8 cellular contexts compared by ENCODE assay signal in genomic region chr17:45893725-45894021, GRCh38. TPM values are rescaled to one million over a fixed set of nuclear protein-coding genes. Genes with fewer than 3 reads are reported as not detected.
DNase-seq lines count a peak whose midpoint lies in the region; ATAC-seq, FAIRE-seq and TF ChIP-seq lines count a peak whose summit lies in the region.

No MANE protein-coding gene starts in this region.

- BruUV-seq in endothelial cell of umbilical vein (replicated peaks; lab: Mats Ljungman, UMichigan): TSS peak; percentile 31

- intact Hi-C loops in CD8-positive, alpha-beta T cell (cut with DNase I, micrococcal nuclease): loop anchor here in 1 of 2 experiments (5.0 kb wide), 1 partner anchor 374 kb away; no protein-coding TSS in a partner anchor
- intact Hi-C loops in endothelial cell of umbilical vein (cut with micrococcal nuclease) (no loop called here), pancreas (cut with DNase I) (no loop called here)

- peaks cover 24% of the 10 kb centered on the region for H3K4me1 ChIP-seq in CD8-positive, alpha-beta T cell (ENCODE audit: insufficient read depth, low read length)
- H3K4me1 ChIP-seq in OCI-LY1 (ENCODE audit: insufficient read depth, low read length, severe bottlenecking) (peaks cover 12% of the 10 kb centered on the region), endothelial cell of umbilical vein (ENCODE audit: control insufficient read depth, extremely low read depth, insufficient read depth, low read length) (peaks cover 9% of the 10 kb centered on the region), pancreas (no peaks in the 10 kb centered on the region)

- H4K20me1 ChIP-seq in OCI-LY1 (ENCODE audit: insufficient read depth, low read length): no peaks in the 10 kb centered on the region
- no peaks in the 10 kb centered on the region for H4K20me1 ChIP-seq in endothelial cell of umbilical vein (replicated peaks; ENCODE audit: control insufficient read depth, extremely low read depth, insufficient read depth, low read length)

- no peak for TF ChIP-seq CTCF in CD8-positive, alpha-beta T cell (IDR thresholded peaks at IDR 0.05)
- TF ChIP-seq CTCF in OCI-LY1 (IDR thresholded peaks at IDR 0.05; ENCODE audit: low read length) (no peak), endothelial cell of umbilical vein (IDR thresholded peaks at IDR 0.05; ENCODE audit: extremely low read depth in 1 of 2, insufficient read depth in 1 of 2, low read depth in 1 of 2, low read length in 2 of 2) (no peak), pancreas (IDR thresholded peaks at IDR 0.05) (no peak)

- no peak overlapping the region; the same call in 1 of the 2 replicates for H3K9ac ChIP-seq in OCI-LY1 (ENCODE audit: low read length)
- peak overlapping the region; percentile 3 for H3K9ac ChIP-seq in endothelial cell of umbilical vein (replicated peaks; ENCODE audit: extremely low read depth, insufficient read depth, low read length)

- no peak for ATAC-seq in CD8-positive, alpha-beta T cell
- no peak for ATAC-seq in pancreas
- ATAC-seq in GM21576 (IDR thresholded peaks at IDR 0.05; ENCODE audit: unreplicated experiment): no peak

- no peak for FAIRE-seq in endothelial cell of umbilical vein (lab: Jason Lieb, UNC)
- FAIRE-seq in pancreas (lab: Jason Lieb, UNC): no peak

- H3F3A ChIP-seq in OCI-LY1 (ENCODE audit: insufficient read depth, low read length): no peaks in the 10 kb centered on the region

- H3K27me3 ChIP-seq in CD8-positive, alpha-beta T cell (ENCODE audit: insufficient read depth, low read length): peaks cover 14% of the 10 kb centered on the region
- H3K27me3 ChIP-seq in OCI-LY1 (ENCODE audit: insufficient read depth, low read length): no peaks in the 10 kb centered on the region
- peaks cover 28 to 43% of the 10 kb centered on the region in 2 experiments for H3K27me3 ChIP-seq in endothelial cell of umbilical vein (ENCODE audit: control insufficient read depth in 2 of 2, insufficient read depth in 2 of 2, low read length in 2 of 2)
- H3K27me3 ChIP-seq in pancreas: peaks cover 0 to 21% (median 8%) of the 10 kb centered on the region in 4 donors

- no peak for TF ChIP-seq POLR2A in endothelial cell of umbilical vein (IDR thresholded peaks at IDR 0.05; ENCODE audit: low read depth, low read length)

- dilution Hi-C loops in endothelial cell of umbilical vein (cut with MboI; ENCODE audit: extremely low pct_ligation_motif_present, low sequenced_read_pairs): no loop called here

- POLR2A ChIA-PET in CD8-positive, alpha-beta T cell (lab: Charles Lee): interaction anchor here (0.7 kb wide), 1 partner anchor 162 kb away, joined by 4 read pairs; no protein-coding TSS in a partner anchor
- POLR2A ChIA-PET in endothelial cell of umbilical vein (lab: Charles Lee): no interaction called here

- H3K4me3 Mint-ChIP-seq in CD8-positive, alpha-beta T cell: peak overlapping the region; percentile 89

- H3K36me3 Mint-ChIP-seq in CD8-positive, alpha-beta T cell: no peaks in the 10 kb centered on the region

- no peaks in the 10 kb centered on the region for H3K36me3 ChIP-seq in CD8-positive, alpha-beta T cell (ENCODE audit: insufficient read depth, low read length)
- no peaks in the 10 kb centered on the region for H3K36me3 ChIP-seq in OCI-LY1 (ENCODE audit: insufficient read depth, low read length)
- no peaks in the 10 kb centered on the region for H3K36me3 ChIP-seq in endothelial cell of umbilical vein (ENCODE audit: control insufficient read depth in 2 of 2, extremely low read depth in 1 of 2, insufficient read depth in 2 of 2, low read length in 2 of 2)
- H3K36me3 ChIP-seq in pancreas: no peaks in the 10 kb centered on the region

- H3K27ac ChIP-seq in CD8-positive, alpha-beta T cell (ENCODE audit: low read depth, low read length): no peak overlapping the region
- no peak overlapping the region for H3K27ac ChIP-seq in OCI-LY1 (ENCODE audit: low read depth, low read length, poor library complexity, severe bottlenecking)
- H3K27ac ChIP-seq in endothelial cell of umbilical vein (ENCODE audit: insufficient read depth, low read depth, low read length): no peak overlapping the region
- peak overlapping the region in 1 of 4 donors; percentile 27 for H3K27ac ChIP-seq in pancreas

- no peaks in the 10 kb centered on the region for H3K9me1 ChIP-seq in endothelial cell of umbilical vein (replicated peaks; ENCODE audit: control insufficient read depth, extremely low read depth, insufficient read depth, low read length)

- peak overlapping the region; percentile 90 for H3K4me3 ChIP-seq in CD8-positive, alpha-beta T cell (ENCODE audit: low read depth, low read length)
- H3K4me3 ChIP-seq in OCI-LY1 (ENCODE audit: low read depth, low read length, poor library complexity, severe bottlenecking) (peak overlapping the region; percentile 67), endothelial cell of umbilical vein (replicated peaks in 1 of 3; ENCODE audit: insufficient read depth in 1 of 3, low read depth in 1 of 3, low read length in 3 of 3) (peak overlapping the region in 2 of 3 experiments; percentile 13 to 36), pancreas (peak overlapping the region; percentile 26 to 81 (median 53))

- H3K4me2 ChIP-seq in OCI-LY1 (ENCODE audit: low read length) (peak overlapping the region; percentile 87), endothelial cell of umbilical vein (ENCODE audit: insufficient read depth, low read length) (peak overlapping the region; percentile 47)

- H3K27ac Mint-ChIP-seq in CD8-positive, alpha-beta T cell: no peak overlapping the region

- WGBS in pancreas, 2 donors: 41 to 42% methylated on average over 7 of the region's 7 CpGs

- H3K9me2 ChIP-seq in OCI-LY1 (ENCODE audit: low read depth, low read length): no peaks in the 10 kb centered on the region

- no peak overlapping the region for H2AFZ ChIP-seq in OCI-LY1 (ENCODE audit: low read length)
- H2AFZ ChIP-seq in endothelial cell of umbilical vein (ENCODE audit: low read depth, low read length): peak overlapping the region; percentile 80

- no peaks in the 10 kb centered on the region for H3K9me3 ChIP-seq in CD8-positive, alpha-beta T cell (ENCODE audit: low read length)
- H3K9me3 ChIP-seq in OCI-LY1 (ENCODE audit: low read length) (no peaks in the 10 kb centered on the region), endothelial cell of umbilical vein (replicated peaks; ENCODE audit: control insufficient read depth, insufficient read depth, low read length) (no peaks in the 10 kb centered on the region), pancreas (no peaks in the 10 kb centered on the region)

- peaks cover 20% of the 10 kb centered on the region for H3K4me1 Mint-ChIP-seq in CD8-positive, alpha-beta T cell (ENCODE audit: low read depth)

- H3K79me2 ChIP-seq in OCI-LY1 (ENCODE audit: insufficient read depth, low read length) (no peaks in the 10 kb centered on the region), endothelial cell of umbilical vein (ENCODE audit: control insufficient read depth, insufficient read depth, low read length) (no peaks in the 10 kb centered on the region)

- H3K9me3 Mint-ChIP-seq in CD8-positive, alpha-beta T cell: no peaks in the 10 kb centered on the region

- H3K27me3 Mint-ChIP-seq in CD8-positive, alpha-beta T cell (ENCODE audit: low read depth): peaks cover 14% of the 10 kb centered on the region

- CTCF ChIA-PET in CD8-positive, alpha-beta T cell (lab: Charles Lee): interaction anchor here (0.6 to 1.3 kb wide), 3 partner anchors 42 to 861 kb away, joined by 3 read pairs; no protein-coding TSS in a partner anchor
- CTCF ChIA-PET in endothelial cell of umbilical vein (lab: Charles Lee): interaction anchor here (0.8 to 1.5 kb wide), 4 partner anchors 9 to 253 kb away, joined by 3 to 5 read pairs (median 3); no protein-coding TSS in a partner anchor

- no peak for DNase-seq in CD8-positive, alpha-beta T cell
- DNase-seq in endothelial cell of umbilical vein (ENCODE audit: low read depth, low spot score) (no peak), pancreas (no peak), MV-4-11 (lab: John Stamatoyannopoulos, UW) (no peak), NOMO-1 treated with DMSO at 0.1 percent for 48 hours (lab: John Stamatoyannopoulos, UW; ENCODE audit: unreplicated experiment) (no peak), SIG-M5 treated with dmso at 0.1 percent for 504 hours (lab: John Stamatoyannopoulos, UW; ENCODE audit: unreplicated experiment) (no peak)

TF ChIP-seq in endothelial cell of umbilical vein, 7 proteins besides CTCF, POLR2A, EP300 and RAD21:
- TF ChIP-seq GATA2 (IDR thresholded peaks at IDR 0.05; ENCODE audit: insufficient read depth, insufficient read length, low read depth, low read length): no peak
- no peak for TF ChIP-seq EZH2 (IDR thresholded peaks at IDR 0.05; ENCODE audit: borderline replicate concordance, low read depth, low read length, severe bottlenecking)
- no peak for TF ChIP-seq MAX (IDR thresholded peaks at IDR 0.05; ENCODE audit: insufficient read depth, insufficient read length)

RNA-seq across cellular contexts. Expression of gene MAPT, which starts 0.7 kb away (rescaled TPM):
- under 1 TPM; 0.46 to 0.86 TPM for total RNA-seq in CD8-positive, alpha-beta T cell
- total RNA-seq in endothelial cell of umbilical vein (0.16 and 0.51 TPM in 2 replicates), pancreas (1 to 10 TPM; 1.1 to 2.8 (median 1.7) TPM)
- polyA plus RNA-seq in endothelial cell of umbilical vein (0.04 and 0.05 TPM in 2 replicates), pancreas (1 to 10 TPM; 1.1 to 3.2 TPM)
- polyA plus RNA-seq in endothelial cell of umbilical vein (2011; cell fraction: cytosol; rRNA removed): 0.08 and 0.27 TPM in 2 replicates
- polyA plus RNA-seq in endothelial cell of umbilical vein (2011; cell fraction: nucleus; rRNA removed): 0.13 and 0.28 TPM in 2 replicates
- polyA plus RNA-seq in endothelial cell of umbilical vein (2012): 0.36 and 0.95 TPM in 2 replicates
- polyA minus RNA-seq in endothelial cell of umbilical vein: 0.17 and 0.24 TPM in 2 replicates
- polyA minus RNA-seq in endothelial cell of umbilical vein (2011; cell fraction: cytosol; rRNA and poly(A)+ RNA removed): 1.3 TPM
- polyA minus RNA-seq in endothelial cell of umbilical vein (2011; cell fraction: nucleus; rRNA and poly(A)+ RNA removed): 0.19 TPM in 1 of 2 replicates, not detected in the other

RNA-seq across cellular contexts. Expression of gene SPPL2C, which starts 49.0 kb away (rescaled TPM):
- total RNA-seq in CD8-positive, alpha-beta T cell: not detected
- total RNA-seq in endothelial cell of umbilical vein: not detected in 2 replicates
- polyA plus RNA-seq in endothelial cell of umbilical vein: not detected in 2 replicates
- not detected in 2 replicates for polyA plus RNA-seq in endothelial cell of umbilical vein (2011; cell fraction: cytosol; rRNA removed)
- polyA plus RNA-seq in endothelial cell of umbilical vein (2011; cell fraction: nucleus; rRNA removed): not detected in 2 replicates
- not detected in 2 replicates for polyA plus RNA-seq in endothelial cell of umbilical vein (2012)
- polyA minus RNA-seq in endothelial cell of umbilical vein: not detected in 2 replicates
- polyA minus RNA-seq in endothelial cell of umbilical vein (2011; cell fraction: cytosol; rRNA and poly(A)+ RNA removed): not detected
- polyA minus RNA-seq in endothelial cell of umbilical vein (2011; cell fraction: nucleus; rRNA and poly(A)+ RNA removed): not detected in 2 replicates
- not detected for total RNA-seq in pancreas
- polyA plus RNA-seq in pancreas: not detected

Comparison
In these comparisons a context has a peak if more than half of its experiments do, and no peak if none do; other contexts are left out.
1. H3K4me3 ChIP-seq: peak in every context shown above with its lines; median percentile 90 in CD8-positive, alpha-beta T cell; 67 in OCI-LY1; 53 in pancreas; 24 in endothelial cell of umbilical vein.